15 cellular contexts compared by ENCODE assay signal in the genomic region with DNA sequence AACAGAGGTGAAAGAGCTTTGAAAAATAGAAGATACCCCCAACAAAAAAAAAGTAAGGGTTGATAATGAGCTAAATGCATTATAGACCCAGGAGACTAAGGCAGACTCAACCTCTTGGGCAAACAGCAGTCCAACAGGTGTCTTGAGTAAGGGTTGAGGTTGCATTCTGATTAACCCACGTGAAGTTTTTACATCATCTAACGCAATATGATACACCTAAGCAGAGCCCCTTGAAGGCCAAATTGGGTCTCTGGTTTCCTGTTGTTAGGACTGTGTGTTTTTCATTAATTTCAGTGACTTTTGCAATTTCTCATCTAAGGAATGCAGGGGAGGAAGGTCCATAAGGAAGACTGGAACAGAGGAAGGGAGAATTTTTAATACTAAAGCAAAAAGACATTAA.
"Had no signal": no experiment of that assay in that cellular context is flagged by ENCODE, and none has a peak within 500 bp of the region (broad histone marks: within the 10 kb centered on the region; RNA-seq: fewer than 3 reads in every experiment).

No MANE protein-coding gene starts in this region.

- ATAC-seq: activated T-cell treated with anti-CD3 and anti-CD28 coated beads, Interleukin-2, amount 50 U/mL, for 4 hours; T-cell had no signal

- DNase-seq: activated CD4-positive, alpha-beta memory T cell treated with anti-CD3 and anti-CD28 coated beads for 36 hours; activated CD4-positive, alpha-beta T cell treated with anti-CD3 and anti-CD28 coated beads, Interleukin-2, amount 10 ng/mL, durations not matched to agents 7 days and 5 days; activated CD4-positive, CD25-positive, alpha-beta regulatory T cell; activated CD8-positive, alpha-beta memory T cell treated with anti-CD3 and anti-CD28 coated beads for 24 hours; activated gamma-delta T cell; activated naive CD4-positive, alpha-beta T cell treated with anti-CD3 and anti-CD28 coated beads for 36 hours; activated T-cell treated with anti-CD3 and anti-CD28 coated beads, Interleukin-2, amount 50 U/mL, for 4 hours; amygdala; brain microvascular endothelial cell; Kasumi-1; KBM-7; NCI-H1930; NCI-H510A; T-cell; T-helper 2 cell had no signal
